Comparison of ENCODE assay signal across 9 cellular contexts in genomic region chr11:5712507-5712906, GRCh38. TPM values are rescaled to one million over a fixed set of nuclear protein-coding genes. Genes with fewer than 3 reads are reported as not detected.
DNase-seq lines count a peak whose midpoint lies in the region; ATAC-seq and TF ChIP-seq lines count a peak whose summit lies in the region.
"Had no signal": no experiment of that assay in that cellular context is flagged by ENCODE, and none has a peak within 500 bp of the region (broad histone marks: within the 10 kb centered on the region; RNA-seq: fewer than 3 reads in every experiment).

No MANE protein-coding gene starts in this region.

- H3K4me3 ChIP-seq in Karpas-422 (ENCODE audit: low read length) (no peak overlapping the region), retinal pigment epithelial cell (ENCODE audit: low read length) (no peak overlapping the region)

- ATAC-seq in HG03108 (IDR thresholded peaks at IDR 0.05; ENCODE audit: unreplicated experiment) (no peak), HG03354 (IDR thresholded peaks at IDR 0.05; ENCODE audit: poor library complexity, severe bottlenecking, unreplicated experiment) (no peak)

- no peak overlapping the region for H3K27ac ChIP-seq in Karpas-422 (ENCODE audit: low read length)

- no peaks in the 10 kb centered on the region for H3K27me3 ChIP-seq in Karpas-422 (ENCODE audit: low read length)

- no peaks in the 10 kb centered on the region for H3K9me3 ChIP-seq in Karpas-422 (ENCODE audit: low read length)

- H3K36me3 ChIP-seq in Karpas-422 (ENCODE audit: insufficient read depth, low read length), result peaks cover 13% of the 10 kb centered on the region; the same call in 1 of the 2 replicates

- H4K20me1 ChIP-seq in Karpas-422 (ENCODE audit: insufficient read depth, low read depth, low read length), result no peaks in the 10 kb centered on the region

- no peaks in the 10 kb centered on the region for H3K79me2 ChIP-seq in Karpas-422 (ENCODE audit: low read length)

- H3K4me2 ChIP-seq in Karpas-422 (ENCODE audit: low read depth, low read length, poor library complexity, severe bottlenecking), result no peak overlapping the region

- TF ChIP-seq CTCF in GM13977 (IDR thresholded peaks at IDR 0.05; ENCODE audit: extremely low read depth, insufficient read depth, missing control alignments) (peak; percentile 44), retinal pigment epithelial cell (conservative IDR thresholded peaks at IDR 0.05; ENCODE audit: low read depth, low read length) (peak; percentile 55)

- H3K9me2 ChIP-seq in Karpas-422 (replicated peaks; ENCODE audit: insufficient read depth, low read length), result no peaks in the 10 kb centered on the region

- H3K4me1 ChIP-seq in Karpas-422 (ENCODE audit: low read length), result no peaks in the 10 kb centered on the region

- DNase-seq in GM13977 (ENCODE audit: low spot score), result no peak
- DNase-seq in Karpas-422, result peak; percentile 73
- DNase-seq in dermis microvascular lymphatic vessel endothelial cell (ENCODE audit: low read depth in 2 of 2), result peak; percentile 11 to 35
- DNase-seq in retinal pigment epithelial cell (ENCODE audit: low read depth), result no peak
- DNase-seq in A172 (ENCODE audit: low spot score), result no peak
- DNase-seq: amniotic stem cell, substantia nigra had no signal

- H2AFZ ChIP-seq in Karpas-422 (ENCODE audit: low read length), result no peak overlapping the region

- no peak overlapping the region for H3K9ac ChIP-seq in Karpas-422 (ENCODE audit: low read length)

- in situ Hi-C loops in GM13977 (cut with MboI; ENCODE audit: low pct_unique_long_range_greater_than_20kb, low sequenced_read_pairs, unreplicated experiment), result no loop called here

RNA-seq across cellular contexts. Expression of gene TRIM22, which starts 22.9 kb away (rescaled TPM):
- 90.0 and 112 TPM in 2 replicates for total RNA-seq in Karpas-422 (2014; rRNA removed; shearing (Covaris generic); ENCODE audit: low replicate concordance)
- 60.6 and 85.6 TPM in 2 replicates for total RNA-seq in dermis microvascular lymphatic vessel endothelial cell
- total RNA-seq in A172 (2014; rRNA removed; shearing (Covaris generic)), result 34.9 and 43.0 TPM in 2 replicates

RNA-seq across cellular contexts. Expression of gene OR56B1, which starts 23.7 kb away (rescaled TPM):
- not detected in 2 replicates for total RNA-seq in Karpas-422 (2014; rRNA removed; shearing (Covaris generic); ENCODE audit: low replicate concordance)
- not detected in 2 replicates for total RNA-seq in dermis microvascular lymphatic vessel endothelial cell
- not detected in 2 replicates for total RNA-seq in A172 (2014; rRNA removed; shearing (Covaris generic))

RNA-seq across cellular contexts. Expression of gene TRIM5, which starts 27.6 kb away (rescaled TPM):
- total RNA-seq in Karpas-422 (2014; rRNA removed; shearing (Covaris generic); ENCODE audit: low replicate concordance), result 26.1 and 31.4 TPM in 2 replicates
- 44.7 and 59.7 TPM in 2 replicates for total RNA-seq in dermis microvascular lymphatic vessel endothelial cell
- total RNA-seq in A172 (2014; rRNA removed; shearing (Covaris generic)), result 32.9 and 47.7 TPM in 2 replicates

RNA-seq across cellular contexts. Expression of gene OR52N4, which starts 41.5 kb away (rescaled TPM):
- not detected in 2 replicates for total RNA-seq in Karpas-422 (2014; rRNA removed; shearing (Covaris generic); ENCODE audit: low replicate concordance)
- not detected in 2 replicates for total RNA-seq in dermis microvascular lymphatic vessel endothelial cell
- not detected in 2 replicates for total RNA-seq in A172 (2014; rRNA removed; shearing (Covaris generic))

Comparison
In these comparisons a context has a peak if more than half of its experiments do, and no peak if none do; other contexts are left out.
1. DNase-seq: peak in Karpas-422 (single experiment) and dermis microvascular lymphatic vessel endothelial cell (2 of 2); none in GM13977 (single experiment), retinal pigment epithelial cell (single experiment) and A172 (single experiment).